15 cellular contexts compared by ENCODE assay signal in genomic region chr19:17840019-17840418, GRCh38. TPM values are rescaled to one million over a fixed set of nuclear protein-coding genes. Genes with fewer than 3 reads are reported as not detected.
"Had no signal": no experiment of that assay in that cellular context is flagged by ENCODE, and none has a peak within 500 bp of the region (broad histone marks: within the 10 kb centered on the region; RNA-seq: fewer than 3 reads in every experiment).

No MANE protein-coding gene starts in this region.

- H3K36me3 ChIP-seq: cardiac muscle cell, uterus had no signal

- FAIRE-seq: colon, islet of Langerhans had no signal

- H3K27ac Mint-ChIP-seq: mesothelial cell of epicardium had no signal

- H3K4me1 ChIP-seq: uterus had no signal

- H3K36me3 Mint-ChIP-seq: mesothelial cell of epicardium had no signal

- H3K9me3 Mint-ChIP-seq: mesothelial cell of epicardium had no signal

- H3K27ac ChIP-seq: cardiac muscle cell, esophagus muscularis mucosa, neutrophil, uterus, VCaP had no signal

- H3K4me3 ChIP-seq: cardiac muscle cell, esophagus muscularis mucosa, lung, uterus had no signal

- H3K9me3 ChIP-seq: esophagus muscularis mucosa, neutrophil, uterus had no signal

- DNase-seq: activated CD8-positive, alpha-beta memory T cell treated with anti-CD3 and anti-CD28 coated beads for 24 hours; activated naive CD4-positive, alpha-beta T cell; left colon; stimulated activated CD4-positive, alpha-beta T cell treated with anti-CD3 and anti-CD28 coated beads, Interleukin-2, amount 100 ng/mL, for 24 hours; uterus had no signal

- ATAC-seq: left colon, SK-N-SH treated with all-trans-retinoic acid at 6 μM for 48 hours had no signal

- H3K27me3 ChIP-seq: cardiac muscle cell, neutrophil, uterus had no signal

RNA-seq across cellular contexts. Expression of gene INSL3, which starts 18.7 kb away (rescaled TPM):
- total RNA-seq: esophagus muscularis mucosa, left colon, lung, renal cortical epithelial cell, uterus had no signal
- polyA plus RNA-seq: cardiac muscle cell had no signal

RNA-seq across cellular contexts. Expression of gene SLC5A5, which starts 31.7 kb away (rescaled TPM):
- total RNA-seq: left colon, mesothelial cell of epicardium, renal cortical epithelial cell, uterus had no signal
- polyA plus RNA-seq: cardiac muscle cell had no signal

RNA-seq across cellular contexts. Expression of gene B3GNT3, which starts 45.1 kb away (rescaled TPM):
- total RNA-seq: cardiac muscle cell, mesothelial cell of epicardium had no signal
- polyA plus RNA-seq: cardiac muscle cell had no signal
